In genomic region chr3:104856743-104857142, GRCh38 we compare ENCODE assay signal across 18 cellular contexts.
A peak's percentile ranks its signal among the peaks of the same experiment; 100 is the strongest.
DNase-seq lines count a peak whose midpoint lies in the region; ATAC-seq, FAIRE-seq and TF ChIP-seq lines count a peak whose summit lies in the region.
"Had no signal": no experiment of that assay in that cellular context is flagged by ENCODE, and none has a peak within 500 bp of the region (broad histone marks: within the 10 kb centered on the region; RNA-seq: fewer than 3 reads in every experiment).

No MANE protein-coding gene starts in this region.

- CTCF ChIA-PET in H1 (lab: Charles Lee; ENCODE audit: partially characterized antibody), result no interaction called here

- H3K9me3 ChIP-seq in H1 (ENCODE audit: insufficient read depth in 2 of 2, low read depth in 1 of 2, low read length in 1 of 2) (no peaks in the 10 kb centered on the region; a peak in 1 of 4 replicates), keratinocyte (ENCODE audit: control insufficient read depth, low read depth, low read length) (no peaks in the 10 kb centered on the region)
- H3K9me3 ChIP-seq: A549 had no signal

- no peak overlapping the region for H4K91ac ChIP-seq in H1 (replicated peaks; ENCODE audit: insufficient read length, low read length)

- 0 out of 2 replicates have a peak overlapping the region, but pooled peaks have one; percentile 10 for H2BK12ac ChIP-seq in H1 (ENCODE audit: low read depth, low read length)

- H3K79me2 ChIP-seq in GM23338 (replicated peaks; ENCODE audit: insufficient read depth), result no peaks in the 10 kb centered on the region
- H3K79me2 ChIP-seq in H1 (ENCODE audit: control insufficient read depth in 1 of 2, insufficient read depth in 2 of 2, low read length in 2 of 2), result no peaks in the 10 kb centered on the region
- no peaks in the 10 kb centered on the region for H3K79me2 ChIP-seq in keratinocyte (ENCODE audit: control insufficient read depth, insufficient read depth, low read length)

- TF ChIP-seq RAD21 in H1 (IDR thresholded peaks at IDR 0.05 in 1 of 2, conservative IDR thresholded peaks at IDR 0.05 in 1 of 2; ENCODE audit: low read depth in 2 of 2, low read length in 2 of 2), result no peak

- no peak; the same call in 2 of the 3 replicates for ATAC-seq in GM23338
- ATAC-seq in stimulated activated effector memory CD8-positive, alpha-beta T cell treated with anti-CD3 and anti-CD28 coated beads, Interleukin-12 subunit alpha, Interleukin-12 subunit beta, amount 100 ng/mL, for 72 hours, result no peak
- ATAC-seq: A549, SK-N-SH treated with all-trans-retinoic acid at 6 μM for 48 hours had no signal

- H3K36me3 ChIP-seq in GM23338 (ENCODE audit: insufficient read depth) (no peaks in the 10 kb centered on the region; the same call in 1 of the 2 replicates), H1 (ENCODE audit: control insufficient read depth in 2 of 4, insufficient read depth in 4 of 4, low read length in 3 of 4) (no peaks in the 10 kb centered on the region), keratinocyte (ENCODE audit: control insufficient read depth in 2 of 2, extremely low read depth in 1 of 2, insufficient read depth in 2 of 2, low read length in 2 of 2) (no peaks in the 10 kb centered on the region)

- TF ChIP-seq CTCF in GM23338 (conservative IDR thresholded peaks at IDR 0.05; ENCODE audit: low read depth in 2 of 2), result no peak
- TF ChIP-seq CTCF in H1 (IDR thresholded peaks at IDR 0.05; ENCODE audit: control extremely low read depth in 1 of 3, insufficient read depth in 1 of 3, low read depth in 1 of 3, low read length in 3 of 3), result no peak
- TF ChIP-seq CTCF in keratinocyte (optimal IDR thresholded peaks at IDR 0.05 in 1 of 3, IDR thresholded peaks at IDR 0.05 in 1 of 3, conservative IDR thresholded peaks at IDR 0.05 in 1 of 3; ENCODE audit: extremely low read depth in 1 of 3, insufficient read depth in 2 of 3, low read length in 3 of 3), result no peak

- H3K56ac ChIP-seq in H1 (replicated peaks; ENCODE audit: insufficient read length, low read depth, low read length), result no peak overlapping the region

- no peak for TF ChIP-seq POLR2A in H1 (IDR thresholded peaks at IDR 0.05; ENCODE audit: control extremely low read depth in 1 of 2, low read depth in 2 of 2, low read length in 2 of 2)

- peaks cover 9% of the 10 kb centered on the region for H3K9me3 Mint-ChIP-seq in GM23338
- no peaks in the 10 kb centered on the region for H3K9me3 Mint-ChIP-seq in stimulated activated effector memory CD8-positive, alpha-beta T cell treated with anti-CD3 and anti-CD28 coated beads, Interleukin-12 subunit alpha, Interleukin-12 subunit beta, amount 100 ng/mL, for 72 hours

- peak overlapping the region; percentile 70 for H2BK120ac ChIP-seq in H1 (replicated peaks; ENCODE audit: low read depth, low read length)

- H3K9ac ChIP-seq in H1 (replicated peaks in 1 of 4; ENCODE audit: extremely low read depth in 1 of 4, low read depth in 3 of 4, low read length in 3 of 4), result no peak overlapping the region
- H3K9ac ChIP-seq in keratinocyte (ENCODE audit: control insufficient read depth, extremely low read depth, insufficient read depth, low read length), result no peak overlapping the region
- H3K9ac ChIP-seq: GM23248, KMS-11 had no signal

- H3K4me2 ChIP-seq in GM23338 (peak overlapping the region; percentile 30; the same call in 1 of the 2 replicates), H1 (ENCODE audit: insufficient read depth in 1 of 2, low read depth in 2 of 2, low read length in 2 of 2) (no peak overlapping the region), keratinocyte (ENCODE audit: control insufficient read depth, extremely low read depth, insufficient read depth, low read depth, low read length) (no peak overlapping the region)
- H3K4me2 ChIP-seq: A549, KMS-11 had no signal

- H3K14ac ChIP-seq in H1 (ENCODE audit: insufficient read length), result no peak overlapping the region

- no peak overlapping the region for H3K4ac ChIP-seq in H1 (replicated peaks; ENCODE audit: insufficient read length, low read depth, low read length)

- H3K27me3 Mint-ChIP-seq in GM23338 (ENCODE audit: insufficient read depth, low read depth, poor library complexity), result no peaks in the 10 kb centered on the region

- peaks cover 31% of the 10 kb centered on the region for H3K4me1 Mint-ChIP-seq in GM23338
- no peaks in the 10 kb centered on the region for H3K4me1 Mint-ChIP-seq in stimulated activated effector memory CD8-positive, alpha-beta T cell treated with anti-CD3 and anti-CD28 coated beads, Interleukin-12 subunit alpha, Interleukin-12 subunit beta, amount 100 ng/mL, for 72 hours

- no peaks in the 10 kb centered on the region for H3K23me2 ChIP-seq in H1 (ENCODE audit: low read depth, low read length)

- H3K4me1 ChIP-seq in GM23338 (ENCODE audit: insufficient read depth) (peaks cover 38% of the 10 kb centered on the region), H1 (replicated peaks in 1 of 4; ENCODE audit: control insufficient read depth in 3 of 4, insufficient read depth in 4 of 4, low read length in 3 of 4) (peaks cover 0 to 12% (median 2%) of the 10 kb centered on the region in 4 experiments; a peak in 3 of 7 replicates), keratinocyte (ENCODE audit: control insufficient read depth, extremely low read depth, insufficient read depth, low read length) (no peaks in the 10 kb centered on the region)
- H3K4me1 ChIP-seq: A549 had no signal

- no peaks in the 10 kb centered on the region for H3K79me1 ChIP-seq in H1 (ENCODE audit: low read depth, low read length)

- H4K20me1 ChIP-seq in GM23338 (replicated peaks; ENCODE audit: insufficient read depth) (no peaks in the 10 kb centered on the region), H1 (replicated peaks in 1 of 2; ENCODE audit: control insufficient read depth in 1 of 2, insufficient read depth in 2 of 2, low read length in 2 of 2) (no peaks in the 10 kb centered on the region), keratinocyte (ENCODE audit: control insufficient read depth, extremely low read depth, insufficient read depth, low read length) (no peaks in the 10 kb centered on the region)

- H3K18ac ChIP-seq in H1 (ENCODE audit: extremely low read depth, low read length), result no peak overlapping the region

- H2BK20ac ChIP-seq in H1 (ENCODE audit: low read length), result no peak overlapping the region

- no peak overlapping the region for H3K23ac ChIP-seq in H1 (ENCODE audit: insufficient read length)

- H3F3A ChIP-seq in GM23338 (replicated peaks; ENCODE audit: low read depth), result no peaks in the 10 kb centered on the region

- no peaks in the 10 kb centered on the region for H3K9me1 ChIP-seq in keratinocyte (ENCODE audit: control insufficient read depth, extremely low read depth, insufficient read depth, low read length)

- H2BK15ac ChIP-seq in H1 (ENCODE audit: low read length), result no peak overlapping the region

- H2BK5ac ChIP-seq in H1 (ENCODE audit: low read depth, low read length), result no peak overlapping the region

- H3K4me3 ChIP-seq in GM23338 (no peak overlapping the region), H1 (ENCODE audit: extremely low read depth in 1 of 4, insufficient read depth in 2 of 4, low read depth in 3 of 4, low read length in 4 of 4) (no peak overlapping the region), keratinocyte (ENCODE audit: control insufficient read depth in 2 of 3, extremely low read depth in 1 of 3, insufficient read depth in 2 of 3, low read depth in 1 of 3, low read length in 3 of 3) (no peak overlapping the region)
- H3K4me3 ChIP-seq: A549, GM23248 had no signal

- H3K4me3 Mint-ChIP-seq in GM23338, result no peak overlapping the region
- H3K4me3 Mint-ChIP-seq in stimulated activated effector memory CD8-positive, alpha-beta T cell treated with anti-CD3 and anti-CD28 coated beads, Interleukin-12 subunit alpha, Interleukin-12 subunit beta, amount 100 ng/mL, for 72 hours, result no peak overlapping the region

- H2AFZ ChIP-seq in GM23338 (peak overlapping the region; percentile 15; the same call in 1 of the 2 replicates), H1 (ENCODE audit: low read length) (0 out of 2 replicates have a peak overlapping the region, but pooled peaks have one; percentile 16), keratinocyte (ENCODE audit: control insufficient read depth, low read length) (no peak overlapping the region)
- H2AFZ ChIP-seq: GM23248 had no signal

- dilution Hi-C loops in keratinocyte (cut with MboI; ENCODE audit: extremely low pct_ligation_motif_present, low sequenced_read_pairs), result no loop called here

- H3K27me3 ChIP-seq in GM23338 (ENCODE audit: insufficient read depth) (no peaks in the 10 kb centered on the region), H1 (replicated peaks in 1 of 4; ENCODE audit: control insufficient read depth in 3 of 4, extremely low read depth in 1 of 4, insufficient read depth in 3 of 4, low read length in 3 of 4) (no peaks in the 10 kb centered on the region), keratinocyte (ENCODE audit: control insufficient read depth, extremely low read depth, insufficient read depth, low read length) (no peaks in the 10 kb centered on the region)

- peak; percentile 74 for FAIRE-seq in H1 (lab: Jason Lieb, UNC)
- peak; percentile 41 for FAIRE-seq in keratinocyte (lab: Jason Lieb, UNC)
- FAIRE-seq: G401.6 had no signal

- H2AK5ac ChIP-seq in H1 (ENCODE audit: low read depth, low read length), result no peak overlapping the region

- peak; percentile 8 for DNase-seq in GM23338 (ENCODE audit: low spot score)
- DNase-seq in NCI-H146 (lab: John Stamatoyannopoulos, UW), result peak; percentile 20
- DNase-seq in H1 (ENCODE audit: low read depth in 1 of 2, low spot score in 2 of 2), result no peak
- no peak for DNase-seq in keratinocyte (ENCODE audit: low read depth, low spot score)
- no peak for DNase-seq in NK-92 (lab: John Stamatoyannopoulos, UW; ENCODE audit: unreplicated experiment)
- DNase-seq in stimulated activated effector memory CD8-positive, alpha-beta T cell treated with anti-CD3 and anti-CD28 coated beads, Interleukin-12 subunit alpha, Interleukin-12 subunit beta, amount 100 ng/mL, for 72 hours (ENCODE audit: low spot score in 2 of 2), result no peak
- DNase-seq in UCSD-AML1 (lab: John Stamatoyannopoulos, UW; ENCODE audit: unreplicated experiment), result no peak
- DNase-seq in AG08395 (ENCODE audit: low spot score), result no peak
- DNase-seq: DND-41, GM23248, NCI-H1436 treated with DMSO at 0.1 percent for 48 hours, NCI-H446, SHP77 treated with DMSO at 0.1 percent for 48 hours had no signal

- H4K5ac ChIP-seq in H1 (ENCODE audit: insufficient read length, low read depth, low read length), result no peak overlapping the region

- H3K27ac Mint-ChIP-seq in GM23338, result peak overlapping the region; percentile 55; the same call in 1 of the 2 replicates
- H3K27ac Mint-ChIP-seq in stimulated activated effector memory CD8-positive, alpha-beta T cell treated with anti-CD3 and anti-CD28 coated beads, Interleukin-12 subunit alpha, Interleukin-12 subunit beta, amount 100 ng/mL, for 72 hours, result no peak overlapping the region

- no peak overlapping the region for H4K8ac ChIP-seq in H1 (ENCODE audit: extremely low read depth, insufficient read depth, low read length)

- POLR2A ChIA-PET in H1 (lab: Charles Lee; ENCODE audit: partially characterized antibody), result interaction anchor here (0.6 kb wide), 1 partner anchor 777 kb away, joined by 3 read pairs; no protein-coding TSS in a partner anchor

- 67% methylated on average over 2 of the region's 2 CpGs; no CpG with 5 or more reads in 1 of the 2 experiments for WGBS in H1 (ENCODE audit: extremely low coverage in 1 of 2, insufficient coverage in 1 of 2, insufficient read length in 1 of 2, insufficient replicate concordance in 2 of 2, low coverage in 1 of 2, low lambda C conversion rate in 2 of 2, missing lambda C conversion rate in 1 of 2), 2 experiments

- H3K9me2 ChIP-seq in GM23338 (ENCODE audit: insufficient read depth), result no peaks in the 10 kb centered on the region

- no peak overlapping the region for H3K27ac ChIP-seq in GM23338 (ENCODE audit: low read depth)
- H3K27ac ChIP-seq in H1 (ENCODE audit: low read depth, low read length), result no peak overlapping the region
- no peak overlapping the region for H3K27ac ChIP-seq in keratinocyte (ENCODE audit: control insufficient read depth, insufficient read depth, low read length)
- H3K27ac ChIP-seq: A549, C4-2B, GM23248, KMS-11 had no signal

- TF ChIP-seq EP300 in H1 (IDR thresholded peaks at IDR 0.05; ENCODE audit: borderline replicate concordance in 1 of 2, low read depth in 2 of 2, low read length in 2 of 2), result no peak

- H3K36me3 Mint-ChIP-seq in GM23338 (ENCODE audit: low read depth), result peaks cover 12% of the 10 kb centered on the region; the same call in 2 of the 3 replicates
- H3K36me3 Mint-ChIP-seq in stimulated activated effector memory CD8-positive, alpha-beta T cell treated with anti-CD3 and anti-CD28 coated beads, Interleukin-12 subunit alpha, Interleukin-12 subunit beta, amount 100 ng/mL, for 72 hours, result no peaks in the 10 kb centered on the region

Comparison
In these comparisons a context has a peak if more than half of its experiments do, and no peak if none do; other contexts are left out.
1. DNase-seq: peak in GM23338 (single experiment) and NCI-H146 (single experiment); none in H1 (0 of 2), keratinocyte (single experiment), NK-92 (single experiment), stimulated activated effector memory CD8-positive, alpha-beta T cell treated with anti-CD3 and anti-CD28 coated beads, Interleukin-12 subunit alpha, Interleukin-12 subunit beta, amount 100 ng/mL, for 72 hours (0 of 2), UCSD-AML1 (single experiment) and AG08395 (single experiment).